8 cellular contexts compared by ENCODE assay signal in genomic region chr7:105589221-105590077, GRCh38. TPM values are rescaled to one million over a fixed set of nuclear protein-coding genes. Genes with fewer than 3 reads are reported as not detected.
DNase-seq lines count a peak whose midpoint lies in the region; ATAC-seq and TF ChIP-seq lines count a peak whose summit lies in the region.

No MANE protein-coding gene starts in this region.

- H3K4me1 Mint-ChIP-seq in activated CD8-positive, alpha-beta T cell treated with anti-CD3 and anti-CD28 coated beads, Interleukin-2, amount 10 ng/mL, durations not matched to agents 7 days and 5 days (ENCODE audit: low read depth): peaks cover 24% of the 10 kb centered on the region
- peaks cover 10 to 29% (median 22%) of the 10 kb centered on the region in 3 donors for H3K4me1 Mint-ChIP-seq in naive B cell

- no peaks in the 10 kb centered on the region for H3K36me3 Mint-ChIP-seq in activated CD8-positive, alpha-beta T cell treated with anti-CD3 and anti-CD28 coated beads, Interleukin-2, amount 10 ng/mL, durations not matched to agents 7 days and 5 days (ENCODE audit: low read depth)
- peaks cover 0 to 5% of the 10 kb centered on the region in 2 donors for H3K36me3 Mint-ChIP-seq in naive B cell

- peak; percentile 73 for DNase-seq in DMS114 treated with DMSO at 0.1 percent for 48 hours (lab: John Stamatoyannopoulos, UW; ENCODE audit: unreplicated experiment)
- peak; percentile 90 for DNase-seq in NCI-H69 (lab: John Stamatoyannopoulos, UW)
- peak; percentile 75 for DNase-seq in activated CD8-positive, alpha-beta T cell treated with anti-CD3 and anti-CD28 coated beads, Interleukin-2, amount 10 ng/mL, durations not matched to agents 7 days and 5 days
- peak; percentile 50 for DNase-seq in epithelial cell of proximal tubule (ENCODE audit: low read depth)
- peak; percentile 39 for DNase-seq in naive B cell
- DNase-seq in suprapubic skin (ENCODE audit: low spot score in 2 of 2): no peak

- H3K4me1 ChIP-seq in suprapubic skin: peaks cover 3% of the 10 kb centered on the region

- H3K27ac Mint-ChIP-seq in activated CD8-positive, alpha-beta T cell treated with anti-CD3 and anti-CD28 coated beads, Interleukin-2, amount 10 ng/mL, durations not matched to agents 7 days and 5 days: no peak overlapping the region
- H3K27ac Mint-ChIP-seq in naive B cell: peak overlapping the region in 3 of 6 donors; percentile 24 to 96 (median 42)

- ATAC-seq in GM19468 (IDR thresholded peaks at IDR 0.05; ENCODE audit: extremely low read depth, unreplicated experiment): peak; percentile 87
- peak; percentile 79 for ATAC-seq in HG03571 (IDR thresholded peaks at IDR 0.05; ENCODE audit: unreplicated experiment)
- peak; percentile 96 for ATAC-seq in activated CD8-positive, alpha-beta T cell treated with anti-CD3 and anti-CD28 coated beads, Interleukin-2, amount 10 ng/mL, durations not matched to agents 7 days and 5 days
- ATAC-seq in naive B cell (ENCODE audit: low read depth in 2 of 2): peak; percentile 87 to 91

- CTCF ChIA-PET in activated CD8-positive, alpha-beta T cell treated with anti-CD3 and anti-CD28 coated beads, Interleukin-2, amount 10 ng/mL, durations not matched to agents 7 days and 5 days (lab: Charles Lee): interaction anchor here (0.6 to 2.4 kb wide), 25 partner anchors 8 to 664 kb away, joined by 3 to 19 read pairs (median 3); partner anchors contain the start of genes EFCAB10 and RINT1

- TF ChIP-seq CTCF in epithelial cell of proximal tubule (conservative IDR thresholded peaks at IDR 0.05; ENCODE audit: low read depth, low read length): peak; percentile 84
- peak; percentile 25 to 49 for TF ChIP-seq CTCF in suprapubic skin (IDR thresholded peaks at IDR 0.05)

- WGBS in suprapubic skin: 25% methylated on average over 6 of the region's 6 CpGs

- no peaks in the 10 kb centered on the region for H3K36me3 ChIP-seq in suprapubic skin

- peaks cover 2% of the 10 kb centered on the region for H3K27me3 Mint-ChIP-seq in activated CD8-positive, alpha-beta T cell treated with anti-CD3 and anti-CD28 coated beads, Interleukin-2, amount 10 ng/mL, durations not matched to agents 7 days and 5 days (ENCODE audit: low read depth)
- no peaks in the 10 kb centered on the region for H3K27me3 Mint-ChIP-seq in naive B cell

- no peak for TF ChIP-seq EP300 in suprapubic skin (IDR thresholded peaks at IDR 0.05)

- TF ChIP-seq POLR2A in suprapubic skin (IDR thresholded peaks at IDR 0.05): no peak

- POLR2A ChIA-PET in activated CD8-positive, alpha-beta T cell treated with anti-CD3 and anti-CD28 coated beads, Interleukin-2, amount 10 ng/mL, durations not matched to agents 7 days and 5 days (lab: Charles Lee): interaction anchor here (0.6 to 1.3 kb wide), 4 partner anchors 19 to 648 kb away, joined by 3 to 4 read pairs (median 3); no protein-coding TSS in a partner anchor

- H3K4me3 Mint-ChIP-seq in activated CD8-positive, alpha-beta T cell treated with anti-CD3 and anti-CD28 coated beads, Interleukin-2, amount 10 ng/mL, durations not matched to agents 7 days and 5 days: no peak overlapping the region
- peak overlapping the region in 2 of 8 donors; percentile 67 to 77 for H3K4me3 Mint-ChIP-seq in naive B cell

- no peaks in the 10 kb centered on the region for H3K9me3 ChIP-seq in suprapubic skin

- no peak overlapping the region for H3K4me3 ChIP-seq in epithelial cell of proximal tubule (ENCODE audit: low read depth, low read length)
- H3K4me3 ChIP-seq in suprapubic skin: no peak overlapping the region

- H3K27me3 ChIP-seq in suprapubic skin: no peaks in the 10 kb centered on the region

- no peak overlapping the region for H3K27ac ChIP-seq in suprapubic skin

- H3K9me3 Mint-ChIP-seq in activated CD8-positive, alpha-beta T cell treated with anti-CD3 and anti-CD28 coated beads, Interleukin-2, amount 10 ng/mL, durations not matched to agents 7 days and 5 days (ENCODE audit: insufficient read depth): no peaks in the 10 kb centered on the region
- H3K9me3 Mint-ChIP-seq in naive B cell: peaks cover 0 to 6% (median 4%) of the 10 kb centered on the region in 7 donors

RNA-seq across cellular contexts. Expression of gene EFCAB10, which starts 8.2 kb away (rescaled TPM):
- not detected for total RNA-seq in activated CD8-positive, alpha-beta T cell treated with anti-CD3 and anti-CD28 coated beads, Interleukin-2, amount 10 ng/mL, durations not matched to agents 7 days and 5 days
- total RNA-seq in epithelial cell of proximal tubule (0.07 TPM in 1 of 2 replicates, not detected in the other), suprapubic skin (not detected)
- polyA plus RNA-seq in naive B cell (ENCODE audit: low read depth in 6 of 6): under 1 TPM in 1 of 6 donors, not detected in 5; 0.24 TPM

RNA-seq across cellular contexts. Expression of gene RINT1, which starts 57.4 kb away (rescaled TPM):
- 10 to 100 TPM; 21.1 to 21.9 TPM for total RNA-seq in activated CD8-positive, alpha-beta T cell treated with anti-CD3 and anti-CD28 coated beads, Interleukin-2, amount 10 ng/mL, durations not matched to agents 7 days and 5 days
- total RNA-seq in epithelial cell of proximal tubule (13.5 and 27.1 TPM in 2 replicates), suprapubic skin (10 to 100 TPM; 12.9 to 39.5 (median 17.4) TPM)
- polyA plus RNA-seq in naive B cell (ENCODE audit: low read depth in 6 of 6): 10 to 100 TPM in 5 of 6 donors, 1 to 10 TPM in 1; 9.0 to 35.4 (median 14.9) TPM

Comparison
In these comparisons a context has a peak if more than half of its experiments do, and no peak if none do; other contexts are left out.
1. DNase-seq: peak in DMS114 treated with DMSO at 0.1 percent for 48 hours (single experiment), NCI-H69 (single experiment), activated CD8-positive, alpha-beta T cell treated with anti-CD3 and anti-CD28 coated beads, Interleukin-2, amount 10 ng/mL, durations not matched to agents 7 days and 5 days (single experiment), epithelial cell of proximal tubule (single experiment) and naive B cell (single experiment); none in suprapubic skin (0 of 2).
2. Peak in every context shown above with its lines, with median percentiles within 50 percentile points of each other: ATAC-seq.